In genomic region chr2:49753344-49753930, GRCh38 we compare ENCODE assay signal across 19 cellular contexts.
DNase-seq lines count a peak whose midpoint lies in the region; ATAC-seq and TF ChIP-seq lines count a peak whose summit lies in the region.
"Had no signal": no experiment of that assay in that cellular context is flagged by ENCODE, and none has a peak within 500 bp of the region (broad histone marks: within the 10 kb centered on the region; RNA-seq: fewer than 3 reads in every experiment).

No MANE protein-coding gene starts in this region.

- H3K9me3 ChIP-seq in WERI-Rb-1 (ENCODE audit: severe bottlenecking), result no peaks in the 10 kb centered on the region
- H3K9me3 ChIP-seq in mucosa of descending colon, result no peaks in the 10 kb centered on the region
- H3K9me3 ChIP-seq: pancreas, upper lobe of left lung had no signal

- peak; percentile 43 for DNase-seq in COLO829 (ENCODE audit: low spot score)
- DNase-seq in NCI-H146 treated with DMSO at 0.1 percent for 48 hours (lab: John Stamatoyannopoulos, UW; ENCODE audit: unreplicated experiment), result peak; percentile 55
- DNase-seq in WERI-Rb-1, result peak; percentile 59
- DNase-seq in iris pigment epithelial cell (ENCODE audit: low read depth), result peak; percentile 5
- no peak for DNase-seq in KG1 (lab: John Stamatoyannopoulos, UW)
- DNase-seq in NCI-H1694 treated with DMSO at 0.1 percent for 48 hours (lab: John Stamatoyannopoulos, UW), result no peak
- no peak for DNase-seq in mucosa of descending colon
- DNase-seq in cardiac septum (ENCODE audit: low spot score), result no peak
- DNase-seq: activated CD4-positive, alpha-beta T cell treated with anti-CD3 and anti-CD28 coated beads for 36 hours; CD4-positive, CD25-positive, alpha-beta regulatory T cell; effector CD8-positive, alpha-beta T cell; hypothalamus; MV-4-11; NCI-H526; pancreas; PC-3; T1000; upper lobe of left lung had no signal

- TF ChIP-seq CTCF in WERI-Rb-1 (IDR thresholded peaks at IDR 0.05; ENCODE audit: low read depth, low read length) (no peak), mucosa of descending colon (IDR thresholded peaks at IDR 0.05) (no peak)

- H3K4me1 ChIP-seq in mucosa of descending colon (ENCODE audit: low read depth), result no peaks in the 10 kb centered on the region
- H3K4me1 ChIP-seq: pancreas, upper lobe of left lung had no signal

- H3K4me3 ChIP-seq in WERI-Rb-1 (ENCODE audit: low read depth, low read length) (no peak overlapping the region), mucosa of descending colon (no peak overlapping the region)
- H3K4me3 ChIP-seq: pancreas, SK-N-MC, upper lobe of left lung had no signal

- no peaks in the 10 kb centered on the region for H3K27me3 ChIP-seq in WERI-Rb-1 (ENCODE audit: insufficient read depth, low read depth, severe bottlenecking)
- H3K27me3 ChIP-seq: upper lobe of left lung had no signal

- peak overlapping the region; percentile 61 for H3K27ac ChIP-seq in WERI-Rb-1
- H3K27ac ChIP-seq: pancreas, upper lobe of left lung had no signal

- intact Hi-C loops in mucosa of descending colon (cut with DNase I, micrococcal nuclease), result no loop called here
- intact Hi-C loops in cardiac septum (cut with DNase I), result no loop called here

- ATAC-seq in mucosa of descending colon, result no peak
- ATAC-seq: activated CD4-positive, alpha-beta T cell treated with anti-CD3 and anti-CD28 coated beads for 36 hours; pancreas; PC-3 had no signal

- H3K36me3 ChIP-seq in WERI-Rb-1 (no peaks in the 10 kb centered on the region), mucosa of descending colon (ENCODE audit: low read depth) (no peaks in the 10 kb centered on the region)
- H3K36me3 ChIP-seq: pancreas, upper lobe of left lung had no signal

Comparison
In these comparisons a context has a peak if more than half of its experiments do, and no peak if none do; other contexts are left out.
1. DNase-seq: peak in COLO829 (single experiment), NCI-H146 treated with DMSO at 0.1 percent for 48 hours (single experiment), WERI-Rb-1 (single experiment) and iris pigment epithelial cell (single experiment); none in KG1 (single experiment), NCI-H1694 treated with DMSO at 0.1 percent for 48 hours (single experiment), mucosa of descending colon (0 of 3) and cardiac septum (single experiment).